In the genomic region with DNA sequence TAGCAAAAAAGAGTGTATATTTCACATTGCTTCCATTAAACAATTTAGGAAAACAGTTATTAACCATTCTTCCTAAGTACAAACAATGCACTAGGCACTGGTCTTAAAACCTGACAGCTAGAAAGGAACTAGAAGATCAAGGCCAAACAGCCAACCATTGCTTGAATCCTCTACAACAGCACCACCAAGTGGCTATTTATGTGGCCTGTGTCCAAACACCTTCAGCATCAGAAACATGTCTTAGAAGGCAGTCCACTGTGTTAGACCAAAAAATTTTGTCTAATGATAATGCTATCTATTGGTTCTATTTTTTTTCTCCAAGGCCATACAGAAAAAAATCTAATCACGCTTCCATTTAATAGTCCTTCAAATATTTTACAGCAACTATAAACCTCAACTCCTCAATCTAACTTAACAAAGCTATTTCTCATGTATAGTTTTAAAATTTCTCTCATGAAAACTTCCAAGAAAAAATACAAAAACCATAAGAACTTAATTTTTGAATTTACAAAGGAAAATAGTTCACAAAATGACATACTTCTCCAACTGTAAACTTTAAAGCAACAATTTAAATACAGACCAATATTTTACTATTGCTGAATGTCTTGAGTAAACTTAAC, we compare ENCODE assay signal across 8 cellular contexts. TPM values are rescaled to one million over a fixed set of nuclear protein-coding genes. Genes with fewer than 3 reads are reported as not detected.
DNase-seq lines count a peak whose midpoint lies in the region; ATAC-seq, FAIRE-seq and TF ChIP-seq lines count a peak whose summit lies in the region.

No MANE protein-coding gene starts in this region.

- intact Hi-C loops in HepG2 (cut with micrococcal nuclease; ENCODE audit: unreplicated experiment) (loop anchor here (1.0 kb wide), 2 partner anchors 108 to 112 kb away; no protein-coding TSS in a partner anchor), vagina (cut with DNase I) (no loop called here)

- no TSS peak for BruUV-seq in HepG2 (replicated peaks; lab: Mats Ljungman, UMichigan)

- no peak for TF ChIP-seq RAD21 in HepG2 (CRISPR knock-in tag; IDR thresholded peaks at IDR 0.05)

- ATAC-seq in GM19023 (IDR thresholded peaks at IDR 0.05; ENCODE audit: unreplicated experiment) (peak; percentile 78), HG03342 (IDR thresholded peaks at IDR 0.05; ENCODE audit: unreplicated experiment) (peak; percentile 90), HepG2 (peak; percentile 80)

- H3K27ac ChIP-seq in HepG2 (ENCODE audit: extremely low read length, insufficient read depth, low read length) (no peak overlapping the region), vagina (no peak overlapping the region)

- no peak for TF ChIP-seq POLR2A in HepG2 (IDR thresholded peaks at IDR 0.05; ENCODE audit: insufficient read depth in 1 of 2, low read depth in 2 of 2, low read length in 2 of 2)
- no peak for TF ChIP-seq POLR2A in vagina (IDR thresholded peaks at IDR 0.05)

- no peaks in the 10 kb centered on the region for H3K9me3 ChIP-seq in HepG2 (ENCODE audit: low read length)
- no peaks in the 10 kb centered on the region for H3K9me3 ChIP-seq in vagina

- TF ChIP-seq CTCF in HepG2 (CRISPR knock-in tag; IDR thresholded peaks at IDR 0.05), result peak; percentile 76
- no peak for TF ChIP-seq CTCF in vagina (IDR thresholded peaks at IDR 0.05)

- TF ChIP-seq EP300 in HepG2 (IDR thresholded peaks at IDR 0.05; ENCODE audit: low read depth in 2 of 2, low read length in 2 of 2) (no peak), HepG2 (CRISPR knock-in tag; IDR thresholded peaks at IDR 0.05; ENCODE audit: borderline replicate concordance) (no peak)

- H3K4me1 ChIP-seq in HepG2 (ENCODE audit: insufficient read depth, low read length), result no peaks in the 10 kb centered on the region
- H3K4me1 ChIP-seq in vagina, result no peaks in the 10 kb centered on the region

- H3K4me3 ChIP-seq in HepG2 (replicated peaks in 1 of 3; ENCODE audit: insufficient read depth in 1 of 3, low read depth in 2 of 3, low read length in 3 of 3) (no peak overlapping the region), vagina (no peak overlapping the region)

- POLR2A ChIA-PET in HepG2 (lab: Yijun Ruan, JAX), result no interaction called here

- H2AFZ ChIP-seq in HepG2 (ENCODE audit: low read length), result no peak overlapping the region

- H3K79me2 ChIP-seq in HepG2 (ENCODE audit: insufficient read depth, low read length), result no peaks in the 10 kb centered on the region

- no peaks in the 10 kb centered on the region for H3K27me3 ChIP-seq in HepG2 (ENCODE audit: control insufficient read depth in 1 of 2, insufficient read depth in 2 of 2, low read length in 2 of 2)
- H3K27me3 ChIP-seq in vagina, result no peaks in the 10 kb centered on the region

- DNase-seq in DMS114 treated with DMSO at 0.1 percent for 48 hours (lab: John Stamatoyannopoulos, UW; ENCODE audit: unreplicated experiment) (peak; percentile 5), NCI-H2227 treated with DMSO at 0.1 percent for 48 hours (lab: John Stamatoyannopoulos, UW) (peak; percentile 4), astrocyte of the hippocampus (ENCODE audit: low read depth, low spot score) (peak; percentile 60), HepG2 (ENCODE audit: low spot score) (peak; percentile 49), activated T-cell treated with anti-CD3 and anti-CD28 coated beads for 4 hours (no peak), vagina (ENCODE audit: extremely low spot score in 2 of 2) (no peak)

- WGBS in HepG2 (ENCODE audit: low lambda C conversion rate), result 95% methylated on average over 1 of the region's 1 CpG

- H3K9ac ChIP-seq in HepG2 (ENCODE audit: insufficient read depth, low read depth, low read length), result no peak overlapping the region

- FAIRE-seq in HepG2 (lab: Jason Lieb, UNC), result no peak

- H3K4me2 ChIP-seq in HepG2 (ENCODE audit: low read depth, low read length), result no peak overlapping the region

- H3K36me3 ChIP-seq in HepG2 (replicated peaks in 1 of 2; ENCODE audit: control insufficient read depth in 1 of 2, insufficient read depth in 2 of 2, low read length in 2 of 2), result peaks cover 5 to 39% of the 10 kb centered on the region in 2 experiments
- H3K36me3 ChIP-seq in vagina, result peaks cover 0 to 6% of the 10 kb centered on the region in 2 donors

- CTCF ChIA-PET in HepG2 (lab: Yijun Ruan, JAX; ENCODE audit: low intra/inter-chr PET ratio, low total read pairs), result interaction anchor here (0.6 to 0.7 kb wide), 2 partner anchors 112 kb away, joined by 3 read pairs; no protein-coding TSS in a partner anchor

- no peaks in the 10 kb centered on the region for H4K20me1 ChIP-seq in HepG2 (ENCODE audit: insufficient read depth, low read length)

- in situ Hi-C loops in HepG2 (cut with HindIII; ENCODE audit: extremely low pct_ligation_motif_present, low pct_unique_long_range_greater_than_20kb), result loop anchor here (5.0 kb wide), 1 partner anchor 109 kb away; no protein-coding TSS in a partner anchor

TF ChIP-seq in HepG2, 621 proteins besides CTCF, POLR2A, EP300 and RAD21:
- TF ChIP-seq STAG1 (CRISPR knock-in tag; IDR thresholded peaks at IDR 0.05) (peak; percentile 72), SMC3 (IDR thresholded peaks at IDR 0.05; ENCODE audit: low read length) (peak; percentile 57; the same call in 1 of the 2 replicates), ZNF550 (CRISPR knock-in tag; IDR thresholded peaks at IDR 0.05; ENCODE audit: borderline replicate concordance) (no peak), MIXL1 (CRISPR knock-in tag; IDR thresholded peaks at IDR 0.05) (0 out of 2 replicates have a peak, but pooled peaks have one; percentile 20), TEF (CRISPR knock-in tag; IDR thresholded peaks at IDR 0.05) (no peak), ZBTB1 (CRISPR knock-in tag; IDR thresholded peaks at IDR 0.05; ENCODE audit: borderline replicate concordance) (no peak), HNF4A (CRISPR knock-in tag; IDR thresholded peaks at IDR 0.05) (peak; percentile 9; the same call in 1 of the 2 replicates), SNAI1 (CRISPR knock-in tag; IDR thresholded peaks at IDR 0.05; ENCODE audit: borderline replicate concordance) (no peak)
- TF ChIP-seq, protein P1, sequence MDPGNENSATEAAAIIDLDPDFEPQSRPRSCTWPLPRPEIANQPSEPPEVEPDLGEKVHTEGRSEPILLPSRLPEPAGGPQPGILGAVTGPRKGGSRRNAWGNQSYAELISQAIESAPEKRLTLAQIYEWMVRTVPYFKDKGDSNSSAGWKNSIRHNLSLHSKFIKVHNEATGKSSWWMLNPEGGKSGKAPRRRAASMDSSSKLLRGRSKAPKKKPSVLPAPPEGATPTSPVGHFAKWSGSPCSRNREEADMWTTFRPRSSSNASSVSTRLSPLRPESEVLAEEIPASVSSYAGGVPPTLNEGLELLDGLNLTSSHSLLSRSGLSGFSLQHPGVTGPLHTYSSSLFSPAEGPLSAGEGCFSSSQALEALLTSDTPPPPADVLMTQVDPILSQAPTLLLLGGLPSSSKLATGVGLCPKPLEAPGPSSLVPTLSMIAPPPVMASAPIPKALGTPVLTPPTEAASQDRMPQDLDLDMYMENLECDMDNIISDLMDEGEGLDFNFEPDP (CRISPR knock-in tag; conservative IDR thresholded peaks at IDR 0.05), result no peak
TF ChIP-seq in HepG2: peak in this region for 4.

RNA-seq across cellular contexts. Expression of gene CAAP1, which starts 36.1 kb away (rescaled TPM):
- total RNA-seq in HepG2 (2016; rRNA removed; fragmentation: Illumina TruSeq; extraction: Trizol) (34.8 and 40.2 TPM in 2 replicates), vagina (10.6 TPM)
- total RNA-seq in HepG2 (2016; cell fraction: cytosol; rRNA removed; fragmentation: Illumina TruSeq; extraction: Trizol; ENCODE audit: low read depth), result 9.9 and 10.3 TPM in 2 replicates
- total RNA-seq in HepG2 (2016; cell fraction: insoluble cytoplasmic fraction; rRNA removed; fragmentation: Illumina TruSeq; extraction: Trizol), result 35.5 and 35.8 TPM in 2 replicates
- 11.9 and 14.0 TPM in 2 replicates for total RNA-seq in HepG2 (2016; cell fraction: membrane; rRNA removed; fragmentation: Illumina TruSeq; extraction: Trizol)
- 21.5 and 24.0 TPM in 2 replicates for total RNA-seq in HepG2 (2016; cell fraction: nucleus; rRNA removed; fragmentation: Illumina TruSeq; extraction: Trizol)
- polyA plus RNA-seq in HepG2 (2011; rRNA removed), result 10.5 and 10.9 TPM in 2 replicates
- polyA plus RNA-seq in HepG2 (2011; cell fraction: cytosol; rRNA removed), result 10.1 and 10.9 TPM in 2 replicates
- 11.4 and 12.3 TPM in 2 replicates for polyA plus RNA-seq in HepG2 (2011; cell fraction: nucleus; rRNA removed)
- polyA plus RNA-seq in HepG2 (2012), result 13.0 and 15.7 TPM in 2 replicates
- polyA plus RNA-seq in HepG2 (2016; cell fraction: cytosol; fragmentation: Illumina TruSeq; extraction: Trizol; ENCODE audit: low read depth), result 1.9 and 2.2 TPM in 2 replicates
- 33.8 and 34.9 TPM in 2 replicates for polyA plus RNA-seq in HepG2 (2016; cell fraction: insoluble cytoplasmic fraction; fragmentation: Illumina TruSeq; extraction: Trizol; ENCODE audit: low read depth)
- 7.2 and 7.7 TPM in 2 replicates for polyA plus RNA-seq in HepG2 (2016; cell fraction: membrane; fragmentation: Illumina TruSeq; extraction: Trizol; ENCODE audit: low read depth)
- 28.1 and 30.6 TPM in 2 replicates for polyA plus RNA-seq in HepG2 (2016; cell fraction: nucleus; fragmentation: Illumina TruSeq; extraction: Trizol; ENCODE audit: insufficient read depth, low read depth)
- polyA minus RNA-seq in HepG2 (2011; rRNA and poly(A)+ RNA removed; ENCODE audit: low replicate concordance), result 5.7 and 8.0 TPM in 2 replicates
- polyA minus RNA-seq in HepG2 (2011; cell fraction: cytosol; rRNA and poly(A)+ RNA removed), result 13.4 and 14.7 TPM in 2 replicates
- 22.5 and 26.7 TPM in 2 replicates for polyA minus RNA-seq in HepG2 (2011; cell fraction: nucleus; rRNA and poly(A)+ RNA removed)

Comparison
In these comparisons a context has a peak if more than half of its experiments do, and no peak if none do; other contexts are left out.
1. DNase-seq: peak in DMS114 treated with DMSO at 0.1 percent for 48 hours (single experiment), NCI-H2227 treated with DMSO at 0.1 percent for 48 hours (single experiment), astrocyte of the hippocampus (single experiment) and HepG2 (single experiment); none in activated T-cell treated with anti-CD3 and anti-CD28 coated beads for 4 hours (single experiment) and vagina (0 of 2).
2. Peak in every context shown above with its lines, with median percentiles within 50 percentile points of each other: ATAC-seq.